1 cellular context compared by ENCODE assay signal in the genomic region with DNA sequence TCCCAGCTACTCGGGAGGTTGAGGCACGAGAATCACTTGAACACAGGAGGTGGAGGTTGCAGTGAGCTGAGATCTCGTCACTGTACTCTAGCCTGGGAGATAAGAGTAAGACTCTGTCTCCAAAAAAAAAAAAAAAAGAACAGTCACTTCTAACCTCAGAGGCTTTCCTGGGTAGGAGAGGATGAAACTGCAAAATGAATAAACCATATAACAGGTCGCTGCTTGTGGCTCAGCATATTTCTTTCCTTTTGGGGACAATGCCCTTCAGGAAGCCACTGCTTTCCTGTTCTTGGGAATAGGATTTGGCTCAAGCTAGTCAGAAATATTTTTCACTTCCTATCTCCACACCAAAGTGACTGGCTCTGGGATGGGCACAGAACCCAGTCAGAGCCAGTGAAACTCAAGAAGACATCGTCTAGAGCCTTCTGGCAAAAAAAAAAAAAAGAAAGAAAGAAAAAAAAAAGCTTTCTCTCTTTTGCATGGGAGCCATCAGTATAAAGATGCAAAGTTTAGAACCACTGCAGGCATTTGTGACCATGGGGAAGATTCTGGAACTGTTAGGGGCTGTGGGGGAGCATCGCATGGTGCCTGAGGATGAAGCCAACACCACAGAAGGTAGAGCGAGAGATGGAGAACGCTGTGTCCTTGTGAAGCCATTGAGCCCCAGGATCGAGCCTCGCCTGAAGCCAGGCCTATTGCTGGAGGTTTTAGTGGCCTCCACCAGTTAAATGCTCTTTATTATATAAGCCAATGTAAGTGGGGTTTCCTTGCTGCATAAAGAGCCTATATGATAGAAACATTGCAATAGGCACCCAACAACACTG.
TF ChIP-seq lines count a peak whose summit lies in the region.

No MANE protein-coding gene starts in this region.

TF ChIP-seq in GM23338, 12 proteins besides CTCF, POLR2A, EP300 and RAD21 (continued from another document):
- TF ChIP-seq, protein P1, sequence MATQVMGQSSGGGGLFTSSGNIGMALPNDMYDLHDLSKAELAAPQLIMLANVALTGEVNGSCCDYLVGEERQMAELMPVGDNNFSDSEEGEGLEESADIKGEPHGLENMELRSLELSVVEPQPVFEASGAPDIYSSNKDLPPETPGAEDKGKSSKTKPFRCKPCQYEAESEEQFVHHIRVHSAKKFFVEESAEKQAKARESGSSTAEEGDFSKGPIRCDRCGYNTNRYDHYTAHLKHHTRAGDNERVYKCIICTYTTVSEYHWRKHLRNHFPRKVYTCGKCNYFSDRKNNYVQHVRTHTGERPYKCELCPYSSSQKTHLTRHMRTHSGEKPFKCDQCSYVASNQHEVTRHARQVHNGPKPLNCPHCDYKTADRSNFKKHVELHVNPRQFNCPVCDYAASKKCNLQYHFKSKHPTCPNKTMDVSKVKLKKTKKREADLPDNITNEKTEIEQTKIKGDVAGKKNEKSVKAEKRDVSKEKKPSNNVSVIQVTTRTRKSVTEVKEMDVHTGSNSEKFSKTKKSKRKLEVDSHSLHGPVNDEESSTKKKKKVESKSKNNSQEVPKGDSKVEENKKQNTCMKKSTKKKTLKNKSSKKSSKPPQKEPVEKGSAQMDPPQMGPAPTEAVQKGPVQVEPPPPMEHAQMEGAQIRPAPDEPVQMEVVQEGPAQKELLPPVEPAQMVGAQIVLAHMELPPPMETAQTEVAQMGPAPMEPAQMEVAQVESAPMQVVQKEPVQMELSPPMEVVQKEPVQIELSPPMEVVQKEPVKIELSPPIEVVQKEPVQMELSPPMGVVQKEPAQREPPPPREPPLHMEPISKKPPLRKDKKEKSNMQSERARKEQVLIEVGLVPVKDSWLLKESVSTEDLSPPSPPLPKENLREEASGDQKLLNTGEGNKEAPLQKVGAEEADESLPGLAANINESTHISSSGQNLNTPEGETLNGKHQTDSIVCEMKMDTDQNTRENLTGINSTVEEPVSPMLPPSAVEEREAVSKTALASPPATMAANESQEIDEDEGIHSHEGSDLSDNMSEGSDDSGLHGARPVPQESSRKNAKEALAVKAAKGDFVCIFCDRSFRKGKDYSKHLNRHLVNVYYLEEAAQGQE (IDR thresholded peaks at IDR 0.05; ENCODE audit: unreplicated experiment): no peak
- TF ChIP-seq NANOG (IDR thresholded peaks at IDR 0.05; ENCODE audit: borderline replicate concordance): no peak
TF ChIP-seq in GM23338: peak in this region for 0.
